In genomic region chr3:187748050-187748481, GRCh38 we compare ENCODE assay signal across 9 cellular contexts. TPM values are rescaled to one million over a fixed set of nuclear protein-coding genes. Genes with fewer than 3 reads are reported as not detected.
DNase-seq lines count a peak whose midpoint lies in the region; ATAC-seq and TF ChIP-seq lines count a peak whose summit lies in the region.
"Had no signal": no experiment of that assay in that cellular context is flagged by ENCODE, and none has a peak within 500 bp of the region (broad histone marks: within the 10 kb centered on the region; RNA-seq: fewer than 3 reads in every experiment).

No MANE protein-coding gene starts in this region.

- H3K27ac ChIP-seq in endodermal cell (ENCODE audit: low read depth, low read length), result no peak overlapping the region
- H3K27ac ChIP-seq in muscle layer of colon (ENCODE audit: low read depth, low read length), result peak overlapping the region; percentile 60

- peak overlapping the region; percentile 89 for H3K27ac Mint-ChIP-seq in endodermal cell

- H3K9me3 Mint-ChIP-seq in endodermal cell, result no peaks in the 10 kb centered on the region

- ATAC-seq in HG03439 (IDR thresholded peaks at IDR 0.05; ENCODE audit: unreplicated experiment) (peak; percentile 35), HG03460 (IDR thresholded peaks at IDR 0.05; ENCODE audit: unreplicated experiment) (no peak)

- WGBS in endodermal cell (ENCODE audit: insufficient coverage in 1 of 2, insufficient read length in 1 of 2), 2 experiments, result 7% methylated on average over 2 of the region's 2 CpGs; no CpG with 5 or more reads in 1 of the 2 experiments

- H3K27me3 ChIP-seq in endodermal cell (ENCODE audit: control insufficient read depth, insufficient read depth, low read length, poor library complexity, severe bottlenecking) (peaks cover 12% of the 10 kb centered on the region), muscle layer of colon (ENCODE audit: control insufficient read depth in 1 of 2, insufficient read depth in 2 of 2, low read length in 2 of 2) (no peaks in the 10 kb centered on the region)

- peaks cover 25% of the 10 kb centered on the region for H3K27me3 Mint-ChIP-seq in endodermal cell (ENCODE audit: insufficient read depth)

- no peak overlapping the region for H3K4me3 Mint-ChIP-seq in endodermal cell

- H3K9me3 ChIP-seq in endodermal cell (ENCODE audit: control insufficient read depth, low read length), result no peaks in the 10 kb centered on the region
- H3K9me3 ChIP-seq in muscle layer of colon (ENCODE audit: low read length), result no peaks in the 10 kb centered on the region

- peak; percentile 73 for DNase-seq in GM12865 (ENCODE audit: low read depth)
- DNase-seq in NOMO-1 (lab: John Stamatoyannopoulos, UW; ENCODE audit: unreplicated experiment in 2 of 2), result peak; percentile 79 to 84
- peak; percentile 80 for DNase-seq in activated CD8-positive, alpha-beta memory T cell treated with anti-CD3 and anti-CD28 coated beads for 4 hours (ENCODE audit: low read depth in 2 of 2)
- peak; percentile 99 for DNase-seq in endodermal cell
- peak; percentile 94 for DNase-seq in stimulated activated CD8-positive, alpha-beta memory T cell treated with anti-CD3 and anti-CD28 coated beads, Interleukin-7, amount 100 ng/mL, for 24 hours (ENCODE audit: low read depth)

- H3K4me3 ChIP-seq in GM12865 (ENCODE audit: low read depth, low read length) (no peak overlapping the region), endodermal cell (ENCODE audit: low read length) (no peak overlapping the region), muscle layer of colon (ENCODE audit: low read depth in 1 of 2, low read length in 2 of 2) (no peak overlapping the region)

- TF ChIP-seq CTCF in GM12865 (IDR thresholded peaks at IDR 0.05; ENCODE audit: insufficient read depth, low read depth, low read length, missing control alignments), result peak; percentile 94
- peak; percentile 98 for TF ChIP-seq CTCF in endodermal cell (conservative IDR thresholded peaks at IDR 0.05)

- H3K36me3 Mint-ChIP-seq in endodermal cell (ENCODE audit: low read depth), result no peaks in the 10 kb centered on the region

- H3K4me1 ChIP-seq in endodermal cell (ENCODE audit: control insufficient read depth, insufficient read depth, low read length) (no peaks in the 10 kb centered on the region), muscle layer of colon (ENCODE audit: insufficient read depth, low read length) (peaks cover 28% of the 10 kb centered on the region)

- H3K36me3 ChIP-seq in endodermal cell (ENCODE audit: control insufficient read depth, insufficient read depth, low read length) (no peaks in the 10 kb centered on the region), muscle layer of colon (ENCODE audit: insufficient read depth, low read length) (no peaks in the 10 kb centered on the region)

- no peak overlapping the region for H3K9ac ChIP-seq in endodermal cell (ENCODE audit: extremely low read depth, low read length, poor library complexity, severe bottlenecking)
- no peak overlapping the region for H3K9ac ChIP-seq in muscle layer of colon (ENCODE audit: low read length)

- peaks cover 54% of the 10 kb centered on the region for H3K4me1 Mint-ChIP-seq in endodermal cell

RNA-seq across cellular contexts. Expression of gene BCL6, which starts 2.8 kb away (rescaled TPM):
- total RNA-seq in endodermal cell, result 1 to 10 TPM; 3.8 to 3.9 TPM
- 12.9 TPM for polyA plus RNA-seq in endodermal cell (2013, experiment 1 of 2)
- polyA plus RNA-seq in endodermal cell (2013, experiment 2 of 2), result 8.9 TPM

RNA-seq across cellular contexts. Expression of gene RTP2, which starts 45.7 kb away (rescaled TPM):
- total RNA-seq in endodermal cell, result not detected
- not detected for polyA plus RNA-seq in endodermal cell (2013, experiment 1 of 2)
- not detected for polyA plus RNA-seq in endodermal cell (2013, experiment 2 of 2)
- total RNA-seq: pulmonary artery endothelial cell had no signal
